In the genomic region with DNA sequence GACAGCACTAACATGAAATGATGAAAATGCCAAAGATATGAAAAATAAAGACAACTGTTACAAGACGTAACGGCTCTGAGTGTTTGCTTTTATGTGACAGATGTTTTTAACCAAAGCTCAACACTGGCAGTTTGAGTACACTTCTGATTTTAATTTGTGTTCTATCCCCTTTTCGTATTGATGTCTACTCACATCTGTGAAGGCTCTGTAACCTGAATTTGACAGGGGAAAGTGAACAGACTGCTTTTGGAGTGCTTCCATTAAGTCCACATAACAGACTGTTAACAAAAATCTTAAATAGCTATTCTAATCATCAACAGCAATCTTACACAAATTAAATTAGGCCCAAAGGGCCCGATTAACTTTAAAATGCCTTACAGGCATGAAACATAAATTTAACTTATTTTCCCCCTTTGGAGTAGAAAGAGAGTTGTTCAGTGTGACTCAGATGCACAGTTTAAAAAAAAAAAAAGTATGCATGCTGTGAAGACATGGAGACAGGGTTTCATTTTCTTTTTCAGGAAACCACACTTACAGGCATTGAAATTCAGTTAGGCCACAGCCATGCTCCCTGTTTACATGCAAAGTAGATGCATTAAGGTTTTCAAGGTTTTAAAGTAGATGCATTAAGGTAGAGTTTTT, we compare ENCODE assay signal across 8 cellular contexts. TPM values are rescaled to one million over a fixed set of nuclear protein-coding genes. Genes with fewer than 3 reads are reported as not detected.
A peak's percentile ranks its signal among the peaks of the same experiment; 100 is the strongest.
DNase-seq lines count a peak whose midpoint lies in the region; ATAC-seq and TF ChIP-seq lines count a peak whose summit lies in the region.

No MANE protein-coding gene starts in this region.

- intact Hi-C loops in tibial artery (cut with DNase I; ENCODE audit: low total_unique reads): no loop called here
- intact Hi-C loops in posterior vena cava (cut with DNase I): no loop called here

- H3K27me3 ChIP-seq in OCI-LY1 (ENCODE audit: insufficient read depth, low read length) (no peaks in the 10 kb centered on the region), tibial artery (no peaks in the 10 kb centered on the region)

- no peaks in the 10 kb centered on the region for H4K20me1 ChIP-seq in OCI-LY1 (ENCODE audit: insufficient read depth, low read length)

- ATAC-seq in HG03064 (IDR thresholded peaks at IDR 0.05; ENCODE audit: low read depth, unreplicated experiment): peak; percentile 73

- H3K4me2 ChIP-seq in OCI-LY1 (ENCODE audit: low read length): peak overlapping the region; percentile 63

- DNase-seq in stimulated activated CD4-positive, alpha-beta T cell treated with anti-CD3 and anti-CD28 coated beads, Interleukin-15, amount 100 ng/mL, for 24 hours: peak; percentile 21
- no peak for DNase-seq in stimulated activated CD4-positive, alpha-beta T cell treated with anti-CD3 and anti-CD28 coated beads, Interleukin-4, amount 100 ng/mL, for 1 hour
- DNase-seq in germinal center (ENCODE audit: low spot score) (peak; percentile 29), tibial artery (no peak), islet precursor cell (no peak), posterior vena cava (ENCODE audit: low spot score) (no peak)

- H3K79me2 ChIP-seq in OCI-LY1 (ENCODE audit: insufficient read depth, low read length): no peaks in the 10 kb centered on the region

- TF ChIP-seq CTCF in OCI-LY1 (IDR thresholded peaks at IDR 0.05; ENCODE audit: low read length): no peak
- no peak for TF ChIP-seq CTCF in tibial artery (IDR thresholded peaks at IDR 0.05)

- H3K9ac ChIP-seq in OCI-LY1 (ENCODE audit: low read length): peak overlapping the region; percentile 59

- H2AFZ ChIP-seq in OCI-LY1 (ENCODE audit: low read length): peak overlapping the region; percentile 50

- H3K9me2 ChIP-seq in OCI-LY1 (ENCODE audit: low read depth, low read length): no peaks in the 10 kb centered on the region

- H3K4me1 ChIP-seq in OCI-LY1 (ENCODE audit: insufficient read depth, low read length, severe bottlenecking) (peaks cover 74% of the 10 kb centered on the region), tibial artery (no peaks in the 10 kb centered on the region)

- H3K27ac ChIP-seq in OCI-LY1 (ENCODE audit: low read depth, low read length, poor library complexity, severe bottlenecking) (peak overlapping the region; percentile 97), tibial artery (no peak overlapping the region)

- no peaks in the 10 kb centered on the region for H3K36me3 ChIP-seq in OCI-LY1 (ENCODE audit: insufficient read depth, low read length)
- no peaks in the 10 kb centered on the region for H3K36me3 ChIP-seq in tibial artery

- peaks cover 8% of the 10 kb centered on the region; the same call in 1 of the 2 replicates for H3F3A ChIP-seq in OCI-LY1 (ENCODE audit: insufficient read depth, low read length)

- H3K9me3 ChIP-seq in OCI-LY1 (ENCODE audit: low read length) (peaks cover 7% of the 10 kb centered on the region; the same call in 1 of the 2 replicates), tibial artery (no peaks in the 10 kb centered on the region)

- peak overlapping the region; percentile 27 for H3K4me3 ChIP-seq in OCI-LY1 (ENCODE audit: low read depth, low read length, poor library complexity, severe bottlenecking)
- H3K4me3 ChIP-seq in tibial artery: no peak overlapping the region

RNA-seq across cellular contexts. Expression of gene RNASEH2B, which starts 16.3 kb away (rescaled TPM):
- 10 to 100 TPM; 48.5 to 49.1 TPM for total RNA-seq in posterior vena cava

RNA-seq across cellular contexts. Expression of gene DLEU7, which starts 49.8 kb away (rescaled TPM):
- under 1 TPM; 0.19 to 0.79 TPM for total RNA-seq in posterior vena cava

Comparison
In these comparisons a context has a peak if more than half of its experiments do, and no peak if none do; other contexts are left out.
1. DNase-seq: peak in stimulated activated CD4-positive, alpha-beta T cell treated with anti-CD3 and anti-CD28 coated beads, Interleukin-15, amount 100 ng/mL, for 24 hours (single experiment) and germinal center (single experiment); none in stimulated activated CD4-positive, alpha-beta T cell treated with anti-CD3 and anti-CD28 coated beads, Interleukin-4, amount 100 ng/mL, for 1 hour (single experiment), tibial artery (0 of 2), islet precursor cell (single experiment) and posterior vena cava (single experiment).